In genomic region chr2:46372475-46372874, GRCh38 we compare ENCODE assay signal across 26 cellular contexts.
A peak's percentile ranks its signal among the peaks of the same experiment; 100 is the strongest.
DNase-seq lines count a peak whose midpoint lies in the region; ATAC-seq, FAIRE-seq and TF ChIP-seq lines count a peak whose summit lies in the region.
"Had no signal": no experiment of that assay in that cellular context is flagged by ENCODE, and none has a peak within 500 bp of the region (broad histone marks: within the 10 kb centered on the region; RNA-seq: fewer than 3 reads in every experiment).

No MANE protein-coding gene starts in this region.

- no peak overlapping the region for H3K4me2 ChIP-seq in HepG2 (ENCODE audit: low read depth, low read length)
- H3K4me2 ChIP-seq: BLaER1 had no signal

- no peak overlapping the region for H2AFZ ChIP-seq in HepG2 (ENCODE audit: low read length)

- DNase-seq in NCI-H82 (lab: John Stamatoyannopoulos, UW): peak; percentile 58
- no peak for DNase-seq in NCI-H82 treated with DMSO at 0.1 percent for 48 hours (lab: John Stamatoyannopoulos, UW; ENCODE audit: unreplicated experiment)
- no peak for DNase-seq in HepG2 (ENCODE audit: low spot score)
- DNase-seq in right lobe of liver: no peak
- DNase-seq: 8988T; ACHN; BE2C; C1 segment of cervical spinal cord; CD4-positive, alpha-beta memory T cell; CD4-positive, CD25-positive, alpha-beta regulatory T cell; CD8-positive, alpha-beta memory T cell; COR-L47; DMS 273 treated with DMSO at 0.1 percent for 48 hours; DMS153; DMS53; DMS79; DND-41; EL; GDM1 had no signal

- WGBS in HepG2 (ENCODE audit: low lambda C conversion rate): 97% methylated on average over 2 of the region's 2 CpGs
- whole genome bisulfite sequencing in right lobe of liver (ENCODE audit: insufficient coverage, low coverage, low lambda C conversion rate, missing lambda C conversion rate): 94% methylated on average over 2 of the region's 2 CpGs
- WGBS in liver: 97% methylated on average over 2 of the region's 2 CpGs

- TF ChIP-seq RAD21 in HepG2 (CRISPR knock-in tag; IDR thresholded peaks at IDR 0.05) (no peak), liver (IDR thresholded peaks at IDR 0.05) (no peak)

- TF ChIP-seq CTCF in HepG2 (CRISPR knock-in tag; IDR thresholded peaks at IDR 0.05): no peak
- no peak for TF ChIP-seq CTCF in right lobe of liver (IDR thresholded peaks at IDR 0.05)
- TF ChIP-seq CTCF in liver (IDR thresholded peaks at IDR 0.05; ENCODE audit: low read depth, low read length, missing input control): peak; percentile 1

- peaks cover 23% of the 10 kb centered on the region for H3K4me1 ChIP-seq in HepG2 (ENCODE audit: insufficient read depth, low read length)
- H3K4me1 ChIP-seq in right lobe of liver: peaks cover 0 to 4% (median 0%) of the 10 kb centered on the region in 4 donors
- peaks cover 0 to 1% (median 0%) of the 10 kb centered on the region in 4 donors for H3K4me1 ChIP-seq in liver (ENCODE audit: control insufficient read depth in 4 of 4, insufficient read depth in 4 of 4, low read length in 3 of 4)

- H3K27ac ChIP-seq in HepG2 (ENCODE audit: extremely low read length, insufficient read depth, low read length) (peak overlapping the region; percentile 13), right lobe of liver (no peak overlapping the region), liver (ENCODE audit: low read depth in 1 of 2, low read length in 2 of 2) (no peak overlapping the region)
- H3K27ac ChIP-seq: BLaER1 had no signal

- H3K36me3 ChIP-seq in HepG2 (replicated peaks in 1 of 2; ENCODE audit: control insufficient read depth in 1 of 2, insufficient read depth in 2 of 2, low read length in 2 of 2) (peaks cover 59 to 100% of the 10 kb centered on the region in 2 experiments), right lobe of liver (peaks cover 23 to 89% (median 61%) of the 10 kb centered on the region in 4 donors), liver (ENCODE audit: control insufficient read depth in 4 of 4, insufficient read depth in 3 of 4, low read depth in 1 of 4, low read length in 3 of 4) (peaks cover 27 to 90% (median 80%) of the 10 kb centered on the region in 4 donors)
- H3K36me3 ChIP-seq: BE2C had no signal

- no peaks in the 10 kb centered on the region for H3K9me3 ChIP-seq in HepG2 (ENCODE audit: low read length)
- no peaks in the 10 kb centered on the region for H3K9me3 ChIP-seq in right lobe of liver
- H3K9me3 ChIP-seq in liver (ENCODE audit: control insufficient read depth in 4 of 4, low read length in 3 of 4): no peaks in the 10 kb centered on the region
- H3K9me3 ChIP-seq: BE2C had no signal

- CTCF ChIA-PET in HepG2 (lab: Yijun Ruan, JAX; ENCODE audit: low intra/inter-chr PET ratio, low total read pairs): no interaction called here

- H3K27me3 ChIP-seq in HepG2 (ENCODE audit: control insufficient read depth in 1 of 2, insufficient read depth in 2 of 2, low read length in 2 of 2): no peaks in the 10 kb centered on the region
- H3K27me3 ChIP-seq in right lobe of liver: no peaks in the 10 kb centered on the region
- H3K27me3 ChIP-seq in liver (ENCODE audit: control insufficient read depth in 4 of 4, insufficient read depth in 4 of 4, low read length in 3 of 4): no peaks in the 10 kb centered on the region
- H3K27me3 ChIP-seq: BE2C, BLaER1 had no signal

- BruUV-seq in HepG2 (replicated peaks; lab: Mats Ljungman, UMichigan): no TSS peak

- no peak for TF ChIP-seq POLR2A in HepG2 (IDR thresholded peaks at IDR 0.05; ENCODE audit: insufficient read depth in 1 of 2, low read depth in 2 of 2, low read length in 2 of 2)
- TF ChIP-seq POLR2A in right lobe of liver (IDR thresholded peaks at IDR 0.05): no peak

- POLR2A ChIA-PET in HepG2 (lab: Yijun Ruan, JAX): interaction anchor here (1.2 kb wide), 1 partner anchor 15 kb away, joined by 3 read pairs; no protein-coding TSS in a partner anchor

- H3K4me3 ChIP-seq in HepG2 (replicated peaks in 1 of 3; ENCODE audit: insufficient read depth in 1 of 3, low read depth in 2 of 3, low read length in 3 of 3) (no peak overlapping the region), right lobe of liver (no peak overlapping the region), liver (ENCODE audit: low read depth in 1 of 3, low read length in 3 of 3) (no peak overlapping the region)
- H3K4me3 ChIP-seq: BLaER1, GM12878 had no signal

- FAIRE-seq in HepG2 (lab: Jason Lieb, UNC): no peak
- FAIRE-seq: A204.1, GM12878, GM12892, GM18507 had no signal

- TF ChIP-seq EP300 in HepG2 (IDR thresholded peaks at IDR 0.05; ENCODE audit: low read depth in 2 of 2, low read length in 2 of 2): no peak
- no peak for TF ChIP-seq EP300 in HepG2 (CRISPR knock-in tag; IDR thresholded peaks at IDR 0.05; ENCODE audit: borderline replicate concordance)

- ATAC-seq in HepG2: no peak
- no peak for ATAC-seq in right lobe of liver
- no peak for ATAC-seq in HG02870 (IDR thresholded peaks at IDR 0.05; ENCODE audit: unreplicated experiment)
- ATAC-seq: GM12878 had no signal

- in situ Hi-C loops in HepG2 (cut with HindIII; ENCODE audit: extremely low pct_ligation_motif_present, low pct_unique_long_range_greater_than_20kb): loop anchor here (5.0 kb wide), 1 partner anchor 380 kb away; no protein-coding TSS in a partner anchor

- no peaks in the 10 kb centered on the region for H3K79me2 ChIP-seq in HepG2 (ENCODE audit: insufficient read depth, low read length)

- H3K9ac ChIP-seq in HepG2 (ENCODE audit: insufficient read depth, low read depth, low read length): no peak overlapping the region
- H3K9ac ChIP-seq in liver (ENCODE audit: low read depth in 1 of 2, low read length in 2 of 2): no peak overlapping the region
- H3K9ac ChIP-seq: BLaER1 had no signal

- intact Hi-C loops in HepG2 (cut with micrococcal nuclease; ENCODE audit: unreplicated experiment): loop anchor here (2.0 kb wide), 1 partner anchor 88 kb away; no protein-coding TSS in a partner anchor
- intact Hi-C loops in right lobe of liver (cut with DNase I): no loop called here

- H4K20me1 ChIP-seq in HepG2 (ENCODE audit: insufficient read depth, low read length): no peaks in the 10 kb centered on the region; the same call in 1 of the 2 replicates
- H4K20me1 ChIP-seq: BLaER1 had no signal

TF ChIP-seq in HepG2, 621 proteins besides CTCF, POLR2A, EP300 and RAD21:
- TF ChIP-seq JARID2 (CRISPR knock-in tag; IDR thresholded peaks at IDR 0.05; ENCODE audit: insufficient replicate concordance) (no peak), PHF21A (CRISPR knock-in tag; IDR thresholded peaks at IDR 0.05) (0 out of 2 replicates have a peak, but pooled peaks have one; percentile 5)
TF ChIP-seq in HepG2: peak in this region for 1.

TF ChIP-seq in liver, 16 proteins besides CTCF, POLR2A, EP300 and RAD21 (continues in another document):
- TF ChIP-seq HNF4G (IDR thresholded peaks at IDR 0.05) (no peak), MAX (IDR thresholded peaks at IDR 0.05) (no peak), RXRA (IDR thresholded peaks at IDR 0.05) (no peak), TAF1 (conservative IDR thresholded peaks at IDR 0.05) (no peak), HNF4A (conservative IDR thresholded peaks at IDR 0.05) (no peak), NR2F2 (IDR thresholded peaks at IDR 0.05) (no peak), EGR1 (IDR thresholded peaks at IDR 0.05; ENCODE audit: low read depth in 2 of 2) (no peak), YY1 (IDR thresholded peaks at IDR 0.05) (no peak), JUND (IDR thresholded peaks at IDR 0.05) (no peak), FOXA2 (IDR thresholded peaks at IDR 0.05) (no peak), GABPA (IDR thresholded peaks at IDR 0.05 in 1 of 2, conservative IDR thresholded peaks at IDR 0.05 in 1 of 2) (no peak), ATF3 (IDR thresholded peaks at IDR 0.05) (no peak), FOXA1 (IDR thresholded peaks at IDR 0.05) (no peak), SP1 (IDR thresholded peaks at IDR 0.05) (no peak)
- TF ChIP-seq, protein P1, sequence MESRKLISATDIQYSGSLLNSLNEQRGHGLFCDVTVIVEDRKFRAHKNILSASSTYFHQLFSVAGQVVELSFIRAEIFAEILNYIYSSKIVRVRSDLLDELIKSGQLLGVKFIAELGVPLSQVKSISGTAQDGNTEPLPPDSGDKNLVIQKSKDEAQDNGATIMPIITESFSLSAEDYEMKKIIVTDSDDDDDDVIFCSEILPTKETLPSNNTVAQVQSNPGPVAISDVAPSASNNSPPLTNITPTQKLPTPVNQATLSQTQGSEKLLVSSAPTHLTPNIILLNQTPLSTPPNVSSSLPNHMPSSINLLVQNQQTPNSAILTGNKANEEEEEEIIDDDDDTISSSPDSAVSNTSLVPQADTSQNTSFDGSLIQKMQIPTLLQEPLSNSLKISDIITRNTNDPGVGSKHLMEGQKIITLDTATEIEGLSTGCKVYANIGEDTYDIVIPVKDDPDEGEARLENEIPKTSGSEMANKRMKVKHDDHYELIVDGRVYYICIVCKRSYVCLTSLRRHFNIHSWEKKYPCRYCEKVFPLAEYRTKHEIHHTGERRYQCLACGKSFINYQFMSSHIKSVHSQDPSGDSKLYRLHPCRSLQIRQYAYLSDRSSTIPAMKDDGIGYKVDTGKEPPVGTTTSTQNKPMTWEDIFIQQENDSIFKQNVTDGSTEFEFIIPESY (IDR thresholded peaks at IDR 0.05): no peak
